In the genomic region with DNA sequence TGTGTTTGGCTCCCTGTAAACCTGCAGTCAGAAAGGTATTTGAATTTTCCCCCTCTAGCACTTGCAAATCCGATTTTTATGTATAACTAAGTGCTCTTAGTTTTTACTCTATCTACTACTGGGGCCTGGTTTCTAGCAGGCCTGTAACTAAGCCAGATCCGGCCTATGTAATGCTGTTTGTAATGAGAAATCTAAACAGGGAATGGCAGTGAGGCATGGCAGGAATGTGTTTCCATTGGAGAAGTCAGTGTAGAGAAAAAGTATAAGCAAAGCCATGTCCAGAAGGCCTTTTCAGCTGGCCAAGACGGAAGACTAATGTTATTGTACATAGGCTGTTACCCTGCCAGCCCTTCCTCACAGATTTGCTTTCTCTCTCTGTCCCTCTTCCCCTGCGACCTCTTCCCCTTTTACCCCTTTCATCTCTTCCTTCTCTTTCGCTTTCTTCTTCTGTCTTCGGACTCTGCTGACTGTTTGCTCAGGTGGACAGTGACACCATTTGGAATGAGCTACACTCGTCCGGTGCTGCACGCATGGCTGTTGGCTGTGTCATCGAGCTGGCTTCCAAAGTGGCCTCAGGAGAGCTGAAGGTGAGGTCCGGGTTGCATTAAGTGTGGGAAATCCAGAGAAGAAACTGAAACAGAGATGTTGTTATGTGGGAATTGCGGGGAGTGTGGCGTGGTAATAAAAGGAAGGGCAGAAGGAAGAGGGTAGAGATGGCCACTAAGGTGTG, we compare ENCODE assay signal across 16 cellular contexts.
DNase-seq lines count a peak whose midpoint lies in the region; TF ChIP-seq lines count a peak whose summit lies in the region.
"Had no signal": no experiment of that assay in that cellular context is flagged by ENCODE, and none has a peak within 500 bp of the region (broad histone marks: within the 10 kb centered on the region; RNA-seq: fewer than 3 reads in every experiment).

No MANE protein-coding gene starts in this region.

- H3K9me3 ChIP-seq in SK-N-SH, result no peaks in the 10 kb centered on the region
- H3K9me3 ChIP-seq in osteoblast (ENCODE audit: low read depth, low read length), result no peaks in the 10 kb centered on the region
- H3K9me3 ChIP-seq: adrenal gland, gastrocnemius medialis, upper lobe of right lung had no signal

- H4K20me1 ChIP-seq in SK-N-SH (ENCODE audit: insufficient read depth), result no peaks in the 10 kb centered on the region
- no peaks in the 10 kb centered on the region for H4K20me1 ChIP-seq in osteoblast (ENCODE audit: insufficient read depth, low read length)

- H3K79me2 ChIP-seq in SK-N-SH (ENCODE audit: insufficient read depth) (no peaks in the 10 kb centered on the region), osteoblast (ENCODE audit: insufficient read depth, low read length) (no peaks in the 10 kb centered on the region)

- TF ChIP-seq RAD21 in SK-N-SH (IDR thresholded peaks at IDR 0.05; ENCODE audit: low read length), result no peak

- TF ChIP-seq CTCF in AG10803 (conservative IDR thresholded peaks at IDR 0.05; ENCODE audit: low read length) (no peak), SK-N-SH (IDR thresholded peaks at IDR 0.05) (no peak), osteoblast (IDR thresholded peaks at IDR 0.05; ENCODE audit: extremely low read depth, low read depth, low read length) (no peak)

- H2AFZ ChIP-seq in SK-N-SH (ENCODE audit: low read depth) (0 out of 2 replicates have a peak overlapping the region, but pooled peaks have one; percentile 16), osteoblast (ENCODE audit: low read length) (peak overlapping the region; percentile 89)

- H3K4me3 ChIP-seq in AG10803 (ENCODE audit: low read length), result no peak overlapping the region
- H3K4me3 ChIP-seq in SK-N-SH (ENCODE audit: low read depth in 2 of 2, low read length in 1 of 2), result no peak overlapping the region
- peak overlapping the region; percentile 58 for H3K4me3 ChIP-seq in osteoblast (ENCODE audit: insufficient read depth, low read length)
- H3K4me3 ChIP-seq: adrenal gland, gastrocnemius medialis, upper lobe of right lung had no signal

- H3K27ac ChIP-seq in SK-N-SH (ENCODE audit: low read depth in 2 of 2, low read length in 1 of 2) (peak overlapping the region in 1 of 2 experiments; percentile 80; a peak in 2 of 4 replicates), osteoblast (ENCODE audit: low read depth, low read length) (peak overlapping the region; percentile 77)
- H3K27ac ChIP-seq: adrenal gland, gastrocnemius medialis, upper lobe of right lung had no signal

- peaks cover 0 to 2% of the 10 kb centered on the region in 2 experiments for H3K36me3 ChIP-seq in SK-N-SH (replicated peaks in 1 of 2; ENCODE audit: control insufficient read depth in 1 of 2, insufficient read depth in 2 of 2, low read length in 1 of 2)
- no peaks in the 10 kb centered on the region for H3K36me3 ChIP-seq in osteoblast (ENCODE audit: insufficient read depth, low read length)
- H3K36me3 ChIP-seq: adrenal gland, gastrocnemius medialis, upper lobe of right lung had no signal

- CTCF ChIA-PET in SK-N-SH (lab: Yijun Ruan, JAX), result interaction anchor here (1.0 to 1.8 kb wide), 5 partner anchors 9 to 206 kb away, joined by 3 to 6 read pairs (median 3); no protein-coding TSS in a partner anchor

- no peak overlapping the region for H3K4me2 ChIP-seq in SK-N-SH
- peak overlapping the region; percentile 84 for H3K4me2 ChIP-seq in osteoblast (ENCODE audit: insufficient read depth, low read length)

- DNase-seq in AG10803 (ENCODE audit: low read depth), result peak; percentile 47
- DNase-seq in SK-N-SH, result no peak
- peak; percentile 94 for DNase-seq in fibroblast of peridontal ligament (ENCODE audit: extremely low read depth)
- peak; percentile 43 for DNase-seq in osteoblast (ENCODE audit: insufficient read length, low spot score, missing footprints)
- DNase-seq in NCI-H2029 treated with DMSO at 0.1 percent for 48 hours (lab: John Stamatoyannopoulos, UW), result no peak
- DNase-seq in SW480 (ENCODE audit: low spot score), result no peak
- no peak for DNase-seq in activated CD8-positive, alpha-beta memory T cell treated with anti-CD3 and anti-CD28 coated beads, Interleukin-2, amount 50 U/mL, for 48 hours
- no peak for DNase-seq in NCI-H446 (lab: John Stamatoyannopoulos, UW)
- DNase-seq: activated CD4-positive, alpha-beta T cell treated with anti-CD3 and anti-CD28 coated beads for 48 hours; activated T-cell treated with anti-CD3 and anti-CD28 coated beads, Interleukin-2, amount 50 U/mL, for 4 hours; adrenal gland; gastrocnemius medialis; left cardiac atrium; NCI-H2227 treated with DMSO at 0.1 percent for 48 hours; T-helper 17 cell; upper lobe of right lung had no signal

- H3K27me3 ChIP-seq in SK-N-SH (ENCODE audit: insufficient read depth) (no peaks in the 10 kb centered on the region), osteoblast (ENCODE audit: insufficient read depth, low read length) (no peaks in the 10 kb centered on the region)
- H3K27me3 ChIP-seq: adrenal gland, gastrocnemius medialis, upper lobe of right lung had no signal

- H3K4me1 ChIP-seq in SK-N-SH (ENCODE audit: control insufficient read depth in 1 of 2, insufficient read depth in 2 of 2, low read depth in 1 of 2, low read length in 1 of 2), result peaks cover under 1 to 19% of the 10 kb centered on the region in 2 experiments; a peak in 3 of 4 replicates
- peaks cover 18% of the 10 kb centered on the region for H3K4me1 ChIP-seq in osteoblast (ENCODE audit: insufficient read depth, low read length)
- H3K4me1 ChIP-seq: adrenal gland, gastrocnemius medialis, upper lobe of right lung had no signal

- H3F3A ChIP-seq in SK-N-SH (replicated peaks; ENCODE audit: insufficient read depth), result peaks cover 4% of the 10 kb centered on the region

- H3K9me2 ChIP-seq in SK-N-SH, result no peaks in the 10 kb centered on the region

- TF ChIP-seq EP300 in SK-N-SH (IDR thresholded peaks at IDR 0.05; ENCODE audit: borderline replicate concordance in 1 of 2, low read depth in 1 of 2, low read length in 1 of 2), result no peak

- WGBS in SK-N-SH (ENCODE audit: low lambda C conversion rate), result 86% methylated on average over 13 of the region's 13 CpGs

- no peak overlapping the region for H3K9ac ChIP-seq in SK-N-SH

- POLR2A ChIA-PET in SK-N-SH (lab: Yijun Ruan, JAX), result no interaction called here

TF ChIP-seq in SK-N-SH, 30 proteins besides CTCF, POLR2A, EP300 and RAD21:
- TF ChIP-seq FOSL2 (IDR thresholded peaks at IDR 0.05; ENCODE audit: borderline replicate concordance, low read depth), result no peak
- TF ChIP-seq TCF12 (IDR thresholded peaks at IDR 0.05), result peak; percentile 14; the same call in 1 of the 2 replicates
- TF ChIP-seq, protein P1, sequence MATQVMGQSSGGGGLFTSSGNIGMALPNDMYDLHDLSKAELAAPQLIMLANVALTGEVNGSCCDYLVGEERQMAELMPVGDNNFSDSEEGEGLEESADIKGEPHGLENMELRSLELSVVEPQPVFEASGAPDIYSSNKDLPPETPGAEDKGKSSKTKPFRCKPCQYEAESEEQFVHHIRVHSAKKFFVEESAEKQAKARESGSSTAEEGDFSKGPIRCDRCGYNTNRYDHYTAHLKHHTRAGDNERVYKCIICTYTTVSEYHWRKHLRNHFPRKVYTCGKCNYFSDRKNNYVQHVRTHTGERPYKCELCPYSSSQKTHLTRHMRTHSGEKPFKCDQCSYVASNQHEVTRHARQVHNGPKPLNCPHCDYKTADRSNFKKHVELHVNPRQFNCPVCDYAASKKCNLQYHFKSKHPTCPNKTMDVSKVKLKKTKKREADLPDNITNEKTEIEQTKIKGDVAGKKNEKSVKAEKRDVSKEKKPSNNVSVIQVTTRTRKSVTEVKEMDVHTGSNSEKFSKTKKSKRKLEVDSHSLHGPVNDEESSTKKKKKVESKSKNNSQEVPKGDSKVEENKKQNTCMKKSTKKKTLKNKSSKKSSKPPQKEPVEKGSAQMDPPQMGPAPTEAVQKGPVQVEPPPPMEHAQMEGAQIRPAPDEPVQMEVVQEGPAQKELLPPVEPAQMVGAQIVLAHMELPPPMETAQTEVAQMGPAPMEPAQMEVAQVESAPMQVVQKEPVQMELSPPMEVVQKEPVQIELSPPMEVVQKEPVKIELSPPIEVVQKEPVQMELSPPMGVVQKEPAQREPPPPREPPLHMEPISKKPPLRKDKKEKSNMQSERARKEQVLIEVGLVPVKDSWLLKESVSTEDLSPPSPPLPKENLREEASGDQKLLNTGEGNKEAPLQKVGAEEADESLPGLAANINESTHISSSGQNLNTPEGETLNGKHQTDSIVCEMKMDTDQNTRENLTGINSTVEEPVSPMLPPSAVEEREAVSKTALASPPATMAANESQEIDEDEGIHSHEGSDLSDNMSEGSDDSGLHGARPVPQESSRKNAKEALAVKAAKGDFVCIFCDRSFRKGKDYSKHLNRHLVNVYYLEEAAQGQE (IDR thresholded peaks at IDR 0.05; ENCODE audit: low read depth, low read length), result no peak
- TF ChIP-seq, protein P2, sequence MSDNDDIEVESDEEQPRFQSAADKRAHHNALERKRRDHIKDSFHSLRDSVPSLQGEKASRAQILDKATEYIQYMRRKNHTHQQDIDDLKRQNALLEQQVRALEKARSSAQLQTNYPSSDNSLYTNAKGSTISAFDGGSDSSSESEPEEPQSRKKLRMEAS (IDR thresholded peaks at IDR 0.05; ENCODE audit: low read depth), result no peak

Comparison
In these comparisons a context has a peak if more than half of its experiments do, and no peak if none do; other contexts are left out.
1. DNase-seq: peak in AG10803 (single experiment), fibroblast of peridontal ligament (single experiment) and osteoblast (single experiment); none in SK-N-SH (single experiment), NCI-H2029 treated with DMSO at 0.1 percent for 48 hours (single experiment), SW480 (single experiment), activated CD8-positive, alpha-beta memory T cell treated with anti-CD3 and anti-CD28 coated beads, Interleukin-2, amount 50 U/mL, for 48 hours (single experiment) and NCI-H446 (0 of 2).